In genomic region chr13:27183561-27184147, GRCh38 we compare ENCODE assay signal across 14 cellular contexts. TPM values are rescaled to one million over a fixed set of nuclear protein-coding genes. Genes with fewer than 3 reads are reported as not detected.
DNase-seq lines count a peak whose midpoint lies in the region; ATAC-seq, FAIRE-seq and TF ChIP-seq lines count a peak whose summit lies in the region.
"Had no signal": no experiment of that assay in that cellular context is flagged by ENCODE, and none has a peak within 500 bp of the region (broad histone marks: within the 10 kb centered on the region; RNA-seq: fewer than 3 reads in every experiment).

No MANE protein-coding gene starts in this region.

- H3K18ac ChIP-seq in IMR-90 (ENCODE audit: low read depth, low read length) (peak overlapping the region; percentile 6; the same call in 1 of the 2 replicates), H1 (ENCODE audit: extremely low read depth, low read length) (no peak overlapping the region)

- H3K79me2 ChIP-seq in H1 (ENCODE audit: control insufficient read depth in 1 of 2, insufficient read depth in 2 of 2, low read length in 2 of 2): no peaks in the 10 kb centered on the region

- in situ Hi-C loops in IMR-90 (cut with MboI; ENCODE audit: low sequenced_read_pairs): loop anchor here (10.0 kb wide), 1 partner anchor 171 kb away; no protein-coding TSS in a partner anchor

- H3K4me2 ChIP-seq in A549: peak overlapping the region; percentile 79
- no peak overlapping the region for H3K4me2 ChIP-seq in IMR-90 (ENCODE audit: low read depth, low read length)
- H3K4me2 ChIP-seq in H1 (ENCODE audit: insufficient read depth in 1 of 2, low read depth in 2 of 2, low read length in 2 of 2): no peak overlapping the region

- no peak overlapping the region for H3K9ac ChIP-seq in IMR-90 (ENCODE audit: low read depth, low read length)
- H3K9ac ChIP-seq in H1 (replicated peaks in 1 of 4; ENCODE audit: extremely low read depth in 1 of 4, low read depth in 3 of 4, low read length in 3 of 4): no peak overlapping the region

- H3K4ac ChIP-seq in IMR-90 (ENCODE audit: low read depth, low read length) (peak overlapping the region; percentile 90), H1 (replicated peaks; ENCODE audit: insufficient read length, low read depth, low read length) (no peak overlapping the region)

- H3K56ac ChIP-seq in IMR-90 (ENCODE audit: extremely low read depth, insufficient read depth, low read length) (no peak overlapping the region), H1 (replicated peaks; ENCODE audit: insufficient read length, low read depth, low read length) (no peak overlapping the region)

- peak overlapping the region; percentile 88 for H2AK9ac ChIP-seq in IMR-90 (replicated peaks; ENCODE audit: low read depth, low read length, poor library complexity)

- no peaks in the 10 kb centered on the region for H3K36me3 ChIP-seq in IMR-90 (ENCODE audit: control insufficient read depth, insufficient read depth, low read length)
- H3K36me3 ChIP-seq in H1 (ENCODE audit: control insufficient read depth in 2 of 4, insufficient read depth in 4 of 4, low read length in 3 of 4): no peaks in the 10 kb centered on the region
- no peaks in the 10 kb centered on the region for H3K36me3 ChIP-seq in lower lobe of right lung
- H3K36me3 ChIP-seq: tibial nerve had no signal

- DNase-seq in A549 (ENCODE audit: low read depth in 1 of 2, low spot score in 1 of 2) (peak in 1 of 2 experiments; percentile 85), IMR-90 (peak; percentile 72), H1 (ENCODE audit: low read depth in 1 of 2, low spot score in 2 of 2) (no peak), lower lobe of right lung (no peak), NCI-H2029 treated with DMSO at 0.1 percent for 48 hours (lab: John Stamatoyannopoulos, UW) (no peak)
- DNase-seq: activated naive CD8-positive, alpha-beta T cell treated with anti-CD3 and anti-CD28 coated beads for 36 hours; activated T-cell treated with anti-CD3 and anti-CD28 coated beads for 4 hours; cerebellar nuclear complex; NCI-H1048; stimulated activated CD4-positive, alpha-beta T cell treated with anti-CD3 and anti-CD28 coated beads, Interleukin-15, amount 100 ng/mL, for 24 hours had no signal

- peak overlapping the region; percentile 78 for H3K14ac ChIP-seq in IMR-90 (replicated peaks; ENCODE audit: low read depth, low read length)
- H3K14ac ChIP-seq in H1 (ENCODE audit: insufficient read length): no peak overlapping the region

- H2BK120ac ChIP-seq in IMR-90 (ENCODE audit: low read depth, low read length) (peak overlapping the region; percentile 90), H1 (replicated peaks; ENCODE audit: low read depth, low read length) (no peak overlapping the region)

- TF ChIP-seq CTCF in A549 (IDR thresholded peaks at IDR 0.05) (no peak), IMR-90 (conservative IDR thresholded peaks at IDR 0.05; ENCODE audit: low read depth, low read length) (no peak), H1 (IDR thresholded peaks at IDR 0.05; ENCODE audit: control extremely low read depth in 1 of 3, insufficient read depth in 1 of 3, low read depth in 1 of 3, low read length in 3 of 3) (no peak), lower lobe of right lung (IDR thresholded peaks at IDR 0.05) (no peak)

- H2AFZ ChIP-seq in IMR-90 (replicated peaks; ENCODE audit: low read length, poor library complexity) (peak overlapping the region; percentile 87), H1 (ENCODE audit: low read length) (peak overlapping the region; percentile 39; the same call in 1 of the 2 replicates)

- H3K4me1 ChIP-seq in A549 (peaks cover 30% of the 10 kb centered on the region), IMR-90 (ENCODE audit: control insufficient read depth, insufficient read depth, low read length) (peaks cover 3% of the 10 kb centered on the region), H1 (replicated peaks in 1 of 4; ENCODE audit: control insufficient read depth in 3 of 4, insufficient read depth in 4 of 4, low read length in 3 of 4) (no peaks in the 10 kb centered on the region), lower lobe of right lung (no peaks in the 10 kb centered on the region)

- H3K9me1 ChIP-seq in IMR-90 (ENCODE audit: insufficient read depth, low read length): peaks cover 12% of the 10 kb centered on the region

- no TSS peak for BruUV-seq in IMR-90 (replicated peaks; lab: Mats Ljungman, UMichigan)

- H2BK20ac ChIP-seq in IMR-90 (ENCODE audit: low read depth, low read length) (peak overlapping the region; percentile 79), H1 (ENCODE audit: low read length) (no peak overlapping the region)

- H2BK5ac ChIP-seq in IMR-90 (ENCODE audit: low read depth, low read length, poor library complexity, severe bottlenecking) (peak overlapping the region; percentile 89), H1 (ENCODE audit: low read depth, low read length) (no peak overlapping the region)

- H2BK15ac ChIP-seq in IMR-90 (ENCODE audit: low read depth, low read length) (peak overlapping the region; percentile 10; the same call in 2 of the 3 replicates), H1 (ENCODE audit: low read length) (0 out of 2 replicates have a peak overlapping the region, but pooled peaks have one; percentile 9)

- H3K4me3 ChIP-seq in A549 (no peak overlapping the region), IMR-90 (ENCODE audit: insufficient read depth, low read depth, low read length) (no peak overlapping the region), H1 (ENCODE audit: extremely low read depth in 1 of 4, insufficient read depth in 2 of 4, low read depth in 3 of 4, low read length in 4 of 4) (no peak overlapping the region), lower lobe of right lung (no peak overlapping the region)
- H3K4me3 ChIP-seq: tibial nerve had no signal

- TF ChIP-seq RAD21 in A549 (conservative IDR thresholded peaks at IDR 0.05 in 1 of 2, IDR thresholded peaks at IDR 0.05 in 1 of 2): no peak
- no peak for TF ChIP-seq RAD21 in IMR-90 (IDR thresholded peaks at IDR 0.05; ENCODE audit: low read length)
- no peak for TF ChIP-seq RAD21 in H1 (IDR thresholded peaks at IDR 0.05 in 1 of 2, conservative IDR thresholded peaks at IDR 0.05 in 1 of 2; ENCODE audit: low read depth in 2 of 2, low read length in 2 of 2)

- CTCF ChIA-PET in A549 (lab: Yijun Ruan, JAX) (interaction anchor here (1.7 kb wide), 1 partner anchor 12 kb away, joined by 7 read pairs; no protein-coding TSS in a partner anchor), IMR-90 (lab: Yijun Ruan, JAX) (interaction anchor here (0.9 kb wide), 1 partner anchor 9 kb away, joined by 4 read pairs; no protein-coding TSS in a partner anchor), H1 (lab: Charles Lee; ENCODE audit: partially characterized antibody) (interaction anchor here (0.6 to 1.5 kb wide), 4 partner anchors 87 to 322 kb away, joined by 3 to 4 read pairs (median 3); partner anchors contain the start of gene RASL11A)

- peak overlapping the region; percentile 89 for H2AK5ac ChIP-seq in IMR-90 (ENCODE audit: low read depth, low read length)
- H2AK5ac ChIP-seq in H1 (ENCODE audit: low read depth, low read length): no peak overlapping the region

- TF ChIP-seq POLR2A in A549 (IDR thresholded peaks at IDR 0.05; ENCODE audit: low read length) (no peak), IMR-90 (IDR thresholded peaks at IDR 0.05; ENCODE audit: low read depth, low read length) (no peak), H1 (IDR thresholded peaks at IDR 0.05; ENCODE audit: control extremely low read depth in 1 of 2, low read depth in 2 of 2, low read length in 2 of 2) (no peak)

- POLR2A ChIA-PET in A549 (lab: Yijun Ruan, JAX) (interaction anchor here (1.0 kb wide), 1 partner anchor 73 kb away, joined by 3 read pairs; no protein-coding TSS in a partner anchor), IMR-90 (lab: Charles Lee; ENCODE audit: unreplicated experiment) (interaction anchor here (0.7 kb wide), 1 partner anchor 11 kb away, joined by 24 read pairs; no protein-coding TSS in a partner anchor), H1 (lab: Charles Lee; ENCODE audit: partially characterized antibody) (interaction anchor here (1.3 kb wide), 2 partner anchors 9 to 67 kb away, joined by 3 to 5 read pairs; partner anchors contain the start of gene RPL21)

- H4K5ac ChIP-seq in IMR-90 (ENCODE audit: low read depth, low read length) (peak overlapping the region; percentile 4; the same call in 1 of the 2 replicates), H1 (ENCODE audit: insufficient read length, low read depth, low read length) (no peak overlapping the region)

- 43% methylated on average over 9 of the region's 9 CpGs for WGBS in A549 (ENCODE audit: missing lambda C conversion rate)
- WGBS in IMR-90 (ENCODE audit: extremely low coverage in 2 of 2, insufficient read length in 1 of 2), 2 experiments: 45% methylated on average over 1 of the region's 9 CpGs; no CpG with 5 or more reads in 1 of the 2 experiments
- WGBS in H1 (ENCODE audit: extremely low coverage in 1 of 2, insufficient coverage in 1 of 2, insufficient read length in 1 of 2, insufficient replicate concordance in 2 of 2, low coverage in 1 of 2, low lambda C conversion rate in 2 of 2, missing lambda C conversion rate in 1 of 2), 2 experiments: 84% methylated on average over 9 of the region's 9 CpGs; no CpG with 5 or more reads in 1 of the 2 experiments

- no peak overlapping the region for H2BK12ac ChIP-seq in H1 (ENCODE audit: low read depth, low read length)

- H3K23ac ChIP-seq in IMR-90 (ENCODE audit: low read depth, low read length): 0 out of 2 replicates have a peak overlapping the region, but pooled peaks have one; percentile 25
- H3K23ac ChIP-seq in H1 (ENCODE audit: insufficient read length): no peak overlapping the region

- peak; percentile 84 to 86 for ATAC-seq in A549
- peak; percentile 19; the same call in 1 of the 2 replicates for ATAC-seq in IMR-90 (ENCODE audit: low read depth)
- peak; percentile 12 to 32 for ATAC-seq in lower lobe of right lung
- ATAC-seq in HG02852 (IDR thresholded peaks at IDR 0.05; ENCODE audit: unreplicated experiment): no peak
- no peak for ATAC-seq in HG03108 (IDR thresholded peaks at IDR 0.05; ENCODE audit: unreplicated experiment)
- ATAC-seq in HG03439 (IDR thresholded peaks at IDR 0.05; ENCODE audit: unreplicated experiment): no peak

- H3K9me3 ChIP-seq in A549: no peaks in the 10 kb centered on the region
- no peaks in the 10 kb centered on the region for H3K9me3 ChIP-seq in IMR-90 (ENCODE audit: control insufficient read depth, insufficient read depth, low read length)
- H3K9me3 ChIP-seq in H1 (ENCODE audit: insufficient read depth in 2 of 2, low read depth in 1 of 2, low read length in 1 of 2): no peaks in the 10 kb centered on the region
- H3K9me3 ChIP-seq in lower lobe of right lung: no peaks in the 10 kb centered on the region
- H3K9me3 ChIP-seq: tibial nerve had no signal

- H4K8ac ChIP-seq in IMR-90 (ENCODE audit: low read depth in 2 of 2, low read length in 2 of 2) (peak overlapping the region in 1 of 2 experiments; percentile 85; a peak in 2 of 4 replicates), H1 (ENCODE audit: extremely low read depth, insufficient read depth, low read length) (no peak overlapping the region)

- no peak for TF ChIP-seq EP300 in A549 (IDR thresholded peaks at IDR 0.05)
- TF ChIP-seq EP300 in H1 (IDR thresholded peaks at IDR 0.05; ENCODE audit: borderline replicate concordance in 1 of 2, low read depth in 2 of 2, low read length in 2 of 2): no peak

- H4K91ac ChIP-seq in IMR-90 (ENCODE audit: insufficient read depth, low read depth, low read length) (peak overlapping the region; percentile 69), H1 (replicated peaks; ENCODE audit: insufficient read length, low read length) (no peak overlapping the region)

- no peak for FAIRE-seq in A549 (lab: Jason Lieb, UNC)
- FAIRE-seq in H1 (lab: Jason Lieb, UNC): no peak

- no peaks in the 10 kb centered on the region for H3K27me3 ChIP-seq in IMR-90 (ENCODE audit: control insufficient read depth, insufficient read depth, low read length)
- H3K27me3 ChIP-seq in H1 (replicated peaks in 1 of 4; ENCODE audit: control insufficient read depth in 3 of 4, extremely low read depth in 1 of 4, insufficient read depth in 3 of 4, low read length in 3 of 4): no peaks in the 10 kb centered on the region
- no peaks in the 10 kb centered on the region for H3K27me3 ChIP-seq in lower lobe of right lung (ENCODE audit: low read depth)
- H3K27me3 ChIP-seq: tibial nerve had no signal

- dilution Hi-C loops in IMR-90 (cut with HindIII; ENCODE audit: low sequenced_read_pairs, unreplicated experiment): no loop called here

- H3K27ac ChIP-seq in A549: peak overlapping the region; percentile 64 to 81
- H3K27ac ChIP-seq in IMR-90 (ENCODE audit: insufficient read depth, low read length): peak overlapping the region; percentile 31; the same call in 1 of the 2 replicates
- no peak overlapping the region for H3K27ac ChIP-seq in H1 (ENCODE audit: low read depth, low read length)
- H3K27ac ChIP-seq in lower lobe of right lung: no peak overlapping the region
- H3K27ac ChIP-seq: tibial nerve had no signal

- no peaks in the 10 kb centered on the region for H4K20me1 ChIP-seq in IMR-90 (ENCODE audit: insufficient read depth, low read length)
- H4K20me1 ChIP-seq in H1 (replicated peaks in 1 of 2; ENCODE audit: control insufficient read depth in 1 of 2, insufficient read depth in 2 of 2, low read length in 2 of 2): no peaks in the 10 kb centered on the region

- H3K23me2 ChIP-seq in H1 (ENCODE audit: low read depth, low read length): no peaks in the 10 kb centered on the region

- intact Hi-C loops in IMR-90 (cut with micrococcal nuclease) (loop anchor here (5.0 kb wide), 1 partner anchor 34 kb away; no protein-coding TSS in a partner anchor), lower lobe of right lung (cut with DNase I) (no loop called here)

- 0 out of 4 replicates have a peak, but pooled peaks cover 0 to 4% of the 10 kb centered on the region in 2 experiments for H3K79me1 ChIP-seq in IMR-90 (ENCODE audit: low read depth in 1 of 2, low read length in 2 of 2)
- H3K79me1 ChIP-seq in H1 (ENCODE audit: low read depth, low read length): no peaks in the 10 kb centered on the region

RNA-seq across cellular contexts. Expression of gene USP12, which starts 12.0 kb away (rescaled TPM):
- polyA plus RNA-seq in A549 (2011; rRNA removed) (20.3 and 21.2 TPM in 2 replicates), A549 (2017; fragmentation: RNase III; extraction: RNeasy Plus Mini Kit Qiagen cat#74134 plus additional on column Dnase treatment) (16.8 to 19.6 TPM (median 19.1 TPM) in 3 replicates), IMR-90 (2012; rRNA removed) (7.8 and 11.8 TPM in 2 replicates), H1 (2011; rRNA removed) (2.8 and 4.0 TPM in 2 replicates)
- 5.5 and 6.8 TPM in 2 replicates for polyA plus RNA-seq in A549 (2012; cell fraction: cytosol; rRNA removed)
- polyA plus RNA-seq in A549 (2012; cell fraction: nucleus; rRNA removed): 1.4 and 4.0 TPM in 2 replicates
- 4.7 and 5.4 TPM in 2 replicates for polyA minus RNA-seq in A549 (2011; rRNA and poly(A)+ RNA removed)
- total RNA-seq in IMR-90 (2012; rRNA removed) (16.5 and 27.2 TPM in 2 replicates), lower lobe of right lung (36.7 TPM)
- 1.1 and 4.1 TPM in 2 replicates for polyA plus RNA-seq in IMR-90 (2012; cell fraction: cytosol; rRNA removed)
- 0.81 and 8.1 TPM in 2 replicates for polyA plus RNA-seq in IMR-90 (2012; cell fraction: nucleus; rRNA removed; ENCODE audit: low replicate concordance)
- total RNA-seq in H1 (2021; fragmentation: NEBNext Ultra II Directional; extraction: Animal tissue kit (Norgen Biotek cat#: 25700)): 27.6 and 30.0 TPM in 2 replicates
- polyA plus RNA-seq in H1 (2011; cell fraction: cytosol; rRNA removed): 6.8 TPM
- 2.8 TPM for polyA plus RNA-seq in H1 (2011; cell fraction: nucleus; rRNA removed)
- polyA plus RNA-seq in H1 (2012, experiment 1 of 2): 8.6 to 19.1 TPM (median 10.3 TPM) in 4 replicates
- polyA plus RNA-seq in H1 (2012, experiment 2 of 2): 0.83 TPM
- polyA plus RNA-seq in H1 (2013, experiment 1 of 2): 19.5 TPM
- polyA plus RNA-seq in H1 (2013, experiment 2 of 2): 19.4 TPM
- 9.0 and 14.8 TPM in 2 replicates for polyA minus RNA-seq in H1 (2011; rRNA and poly(A)+ RNA removed)
- polyA minus RNA-seq in H1 (2011; cell fraction: cytosol; rRNA and poly(A)+ RNA removed): 8.9 TPM
- polyA minus RNA-seq in H1 (2011; cell fraction: nucleus; rRNA and poly(A)+ RNA removed): 33.1 TPM

Comparison
In these comparisons a context has a peak if more than half of its experiments do, and no peak if none do; other contexts are left out.
1. ATAC-seq: peak in A549 (2 of 2), IMR-90 (single experiment) and lower lobe of right lung (2 of 2); none in HG02852 (single experiment), HG03108 (single experiment) and HG03439 (single experiment).
2. H3K27ac ChIP-seq: peak in A549 (2 of 2) and IMR-90 (single experiment); none in H1 (single experiment) and lower lobe of right lung (single experiment).
3. Of the 18 proteins assayed by ChIP-seq in both H1 and A549: peak only in H1: none; only in A549: CEBPB, MAFK and MAX; in both: none; in neither: 15.